ENCODE assay signal across 1 cellular context in the genomic region with DNA sequence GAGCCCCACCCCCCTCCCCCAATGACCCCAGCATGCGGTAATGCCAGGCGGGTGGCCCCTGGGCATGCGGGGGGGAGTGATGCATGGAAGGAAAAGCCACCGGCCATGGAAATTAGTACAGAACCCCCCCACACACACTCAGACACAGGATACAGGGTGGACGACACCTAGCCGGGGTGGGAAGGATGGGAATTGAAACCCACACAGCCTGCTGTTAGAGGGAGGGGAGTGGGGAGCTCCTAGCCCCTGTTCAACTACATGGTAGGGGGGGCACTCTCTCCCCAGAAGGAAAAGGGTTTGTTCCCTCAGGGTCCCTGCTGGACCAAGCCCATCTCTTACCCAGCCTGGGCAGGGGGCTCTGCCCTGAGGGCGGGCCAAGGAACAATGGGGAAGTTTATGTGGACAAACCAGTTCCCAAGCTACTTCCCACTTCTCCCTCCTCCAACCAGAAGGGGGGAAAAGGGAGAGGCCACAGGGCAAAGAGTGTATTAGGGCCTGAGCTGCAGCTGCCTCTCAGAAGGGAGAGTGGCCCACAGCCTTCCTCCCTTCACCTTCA.
TF ChIP-seq lines count a peak whose summit lies in the region.

No MANE protein-coding gene starts in this region.

TF ChIP-seq in H1, 55 proteins besides CTCF, POLR2A, EP300 and RAD21:
- TF ChIP-seq TBP (IDR thresholded peaks at IDR 0.05; ENCODE audit: low read depth, low read length) (peak; percentile 30; the same call in 1 of the 2 replicates), EZH2 (IDR thresholded peaks at IDR 0.05; ENCODE audit: low read depth, low read length, severe bottlenecking) (no peak), SIN3A (conservative IDR thresholded peaks at IDR 0.05 in 1 of 2, IDR thresholded peaks at IDR 0.05 in 1 of 2; ENCODE audit: low read depth in 1 of 2, low read length in 2 of 2) (no peak), POLR2AphosphoS5 (IDR thresholded peaks at IDR 0.05; ENCODE audit: low read depth, low read length) (peak; percentile 72), TAF7 (optimal IDR thresholded peaks at IDR 0.05; ENCODE audit: borderline replicate concordance, low read depth, low read length) (peak; percentile 27), TAF1 (IDR thresholded peaks at IDR 0.05; ENCODE audit: low read depth, low read length) (peak; percentile 38; the same call in 1 of the 2 replicates), SP1 (IDR thresholded peaks at IDR 0.05; ENCODE audit: low read depth, low read length) (peak; percentile 51; the same call in 1 of the 2 replicates), KDM5A (IDR thresholded peaks at IDR 0.05; ENCODE audit: low read length) (no peak), RFX5 (IDR thresholded peaks at IDR 0.05; ENCODE audit: borderline replicate concordance, low read depth, low read length) (no peak), CREB1 (IDR thresholded peaks at IDR 0.05) (0 out of 2 replicates have a peak, but pooled peaks have one; percentile 7), USF2 (IDR thresholded peaks at IDR 0.05; ENCODE audit: low read length) (no peak)
- TF ChIP-seq, protein P1, sequence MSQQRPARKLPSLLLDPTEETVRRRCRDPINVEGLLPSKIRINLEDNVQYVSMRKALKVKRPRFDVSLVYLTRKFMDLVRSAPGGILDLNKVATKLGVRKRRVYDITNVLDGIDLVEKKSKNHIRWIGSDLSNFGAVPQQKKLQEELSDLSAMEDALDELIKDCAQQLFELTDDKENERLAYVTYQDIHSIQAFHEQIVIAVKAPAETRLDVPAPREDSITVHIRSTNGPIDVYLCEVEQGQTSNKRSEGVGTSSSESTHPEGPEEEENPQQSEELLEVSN (IDR thresholded peaks at IDR 0.05): no peak
